1 cellular context compared by ENCODE assay signal in the genomic region with DNA sequence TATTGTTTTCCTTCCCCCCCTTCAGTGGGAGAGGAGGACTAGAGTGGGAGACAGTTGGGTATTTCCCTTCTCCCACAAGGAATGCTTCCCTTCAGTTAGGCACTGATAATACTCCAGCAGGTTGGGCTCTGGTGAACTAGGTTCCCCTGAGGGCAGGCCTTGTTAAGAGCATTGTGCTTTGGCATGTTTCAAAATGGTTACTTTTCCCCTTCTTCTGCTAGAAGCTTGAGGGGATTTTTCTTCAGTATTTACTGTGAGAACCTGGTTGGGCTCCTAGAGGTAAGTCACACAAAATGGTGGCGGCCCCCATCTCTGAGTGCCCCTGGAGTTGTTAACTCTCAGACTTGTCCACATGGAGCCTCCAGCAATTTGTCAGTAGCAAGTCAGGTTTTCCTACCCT.
TF ChIP-seq lines count a peak whose summit lies in the region.

No MANE protein-coding gene starts in this region.

TF ChIP-seq in WTC11, 78 proteins besides CTCF, POLR2A, EP300 and RAD21 (continued from another document):
- TF ChIP-seq, protein P1, sequence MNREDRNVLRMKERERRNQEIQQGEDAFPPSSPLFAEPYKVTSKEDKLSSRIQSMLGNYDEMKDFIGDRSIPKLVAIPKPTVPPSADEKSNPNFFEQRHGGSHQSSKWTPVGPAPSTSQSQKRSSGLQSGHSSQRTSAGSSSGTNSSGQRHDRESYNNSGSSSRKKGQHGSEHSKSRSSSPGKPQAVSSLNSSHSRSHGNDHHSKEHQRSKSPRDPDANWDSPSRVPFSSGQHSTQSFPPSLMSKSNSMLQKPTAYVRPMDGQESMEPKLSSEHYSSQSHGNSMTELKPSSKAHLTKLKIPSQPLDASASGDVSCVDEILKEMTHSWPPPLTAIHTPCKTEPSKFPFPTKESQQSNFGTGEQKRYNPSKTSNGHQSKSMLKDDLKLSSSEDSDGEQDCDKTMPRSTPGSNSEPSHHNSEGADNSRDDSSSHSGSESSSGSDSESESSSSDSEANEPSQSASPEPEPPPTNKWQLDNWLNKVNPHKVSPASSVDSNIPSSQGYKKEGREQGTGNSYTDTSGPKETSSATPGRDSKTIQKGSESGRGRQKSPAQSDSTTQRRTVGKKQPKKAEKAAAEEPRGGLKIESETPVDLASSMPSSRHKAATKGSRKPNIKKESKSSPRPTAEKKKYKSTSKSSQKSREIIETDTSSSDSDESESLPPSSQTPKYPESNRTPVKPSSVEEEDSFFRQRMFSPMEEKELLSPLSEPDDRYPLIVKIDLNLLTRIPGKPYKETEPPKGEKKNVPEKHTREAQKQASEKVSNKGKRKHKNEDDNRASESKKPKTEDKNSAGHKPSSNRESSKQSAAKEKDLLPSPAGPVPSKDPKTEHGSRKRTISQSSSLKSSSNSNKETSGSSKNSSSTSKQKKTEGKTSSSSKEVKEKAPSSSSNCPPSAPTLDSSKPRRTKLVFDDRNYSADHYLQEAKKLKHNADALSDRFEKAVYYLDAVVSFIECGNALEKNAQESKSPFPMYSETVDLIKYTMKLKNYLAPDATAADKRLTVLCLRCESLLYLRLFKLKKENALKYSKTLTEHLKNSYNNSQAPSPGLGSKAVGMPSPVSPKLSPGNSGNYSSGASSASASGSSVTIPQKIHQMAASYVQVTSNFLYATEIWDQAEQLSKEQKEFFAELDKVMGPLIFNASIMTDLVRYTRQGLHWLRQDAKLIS (CRISPR knock-in tag; IDR thresholded peaks at IDR 0.05; ENCODE audit: borderline replicate concordance) = no peak
- TF ChIP-seq FOXK1 (CRISPR knock-in tag; IDR thresholded peaks at IDR 0.05) (no peak), MXD4 (CRISPR knock-in tag; IDR thresholded peaks at IDR 0.05; ENCODE audit: borderline replicate concordance) (no peak), IRF2 (CRISPR knock-in tag; IDR thresholded peaks at IDR 0.05; ENCODE audit: borderline replicate concordance, low read depth) (no peak)
